ENCODE assay signal across 9 cellular contexts in genomic region chr17:38352245-38353083, GRCh38. TPM values are rescaled to one million over a fixed set of nuclear protein-coding genes. Genes with fewer than 3 reads are reported as not detected.
A peak's percentile ranks its signal among the peaks of the same experiment; 100 is the strongest.
DNase-seq lines count a peak whose midpoint lies in the region; ATAC-seq, FAIRE-seq and TF ChIP-seq lines count a peak whose summit lies in the region.
"Had no signal": no experiment of that assay in that cellular context is flagged by ENCODE, and none has a peak within 500 bp of the region (broad histone marks: within the 10 kb centered on the region; RNA-seq: fewer than 3 reads in every experiment).

No MANE protein-coding gene starts in this region.

- BruUV-seq in endothelial cell of umbilical vein (replicated peaks; lab: Mats Ljungman, UMichigan), result no TSS peak

- H3K27me3 Mint-ChIP-seq in activated B cell treated with CpG ODN at 0.5 μM for 24 hours, result no peaks in the 10 kb centered on the region

- dilution Hi-C loops in endothelial cell of umbilical vein (cut with MboI; ENCODE audit: extremely low pct_ligation_motif_present, low sequenced_read_pairs), result no loop called here

- no peak overlapping the region for H3K27ac ChIP-seq in endothelial cell of umbilical vein (ENCODE audit: insufficient read depth, low read depth, low read length)
- H3K27ac ChIP-seq in thyroid gland, result peak overlapping the region; percentile 26 to 71 (median 68)

- peaks cover 3% of the 10 kb centered on the region for H3K79me2 ChIP-seq in endothelial cell of umbilical vein (ENCODE audit: control insufficient read depth, insufficient read depth, low read length)

- H3K4me2 ChIP-seq in endothelial cell of umbilical vein (ENCODE audit: insufficient read depth, low read length), result peak overlapping the region; percentile 91

- TF ChIP-seq POLR2A in endothelial cell of umbilical vein (IDR thresholded peaks at IDR 0.05; ENCODE audit: low read depth, low read length) (no peak), thyroid gland (IDR thresholded peaks at IDR 0.05) (no peak)

- DNase-seq in NCI-H1417 (lab: John Stamatoyannopoulos, UW), result peak in 2 of 3 experiments; percentile 47 to 56
- DNase-seq in NCI-H1417 treated with DMSO at 0.1 percent for 48 hours (lab: John Stamatoyannopoulos, UW), result no peak
- DNase-seq in activated B cell treated with CpG ODN at 0.5 μM for 24 hours, result peak; percentile 37
- peak; percentile 44 for DNase-seq in endothelial cell of umbilical vein (ENCODE audit: low read depth, low spot score)
- DNase-seq in thyroid gland, result peak; percentile 39 to 42
- no peak for DNase-seq in effector CD8-positive, alpha-beta T cell (lab: John Stamatoyannopoulos, UW)

- 0 to 2% methylated on average over 12 to 15 of the region's 72 CpGs for WGBS in thyroid gland, 2 donors

- POLR2A ChIA-PET in activated B cell treated with CpG ODN at 0.5 μM for 24 hours (lab: Charles Lee), result no interaction called here
- POLR2A ChIA-PET in endothelial cell of umbilical vein (lab: Charles Lee), result interaction anchor here (0.6 kb wide), 1 partner anchor 40 kb away, joined by 3 read pairs; no protein-coding TSS in a partner anchor

- H3K9me1 ChIP-seq in endothelial cell of umbilical vein (replicated peaks; ENCODE audit: control insufficient read depth, extremely low read depth, insufficient read depth, low read length), result no peaks in the 10 kb centered on the region

- intact Hi-C loops in activated B cell treated with CpG ODN at 0.5 μM for 24 hours (cut with micrococcal nuclease) (loop anchor here (5.0 kb wide), 1 partner anchor 55 kb away; the partner anchor contains the start of gene MRPL45), endothelial cell of umbilical vein (cut with micrococcal nuclease) (loop anchor here (5.0 kb wide), 1 partner anchor 140 kb away; no protein-coding TSS in a partner anchor), thyroid gland (cut with DNase I) (no loop called here)

- peak overlapping the region; percentile 43 for H3K27ac Mint-ChIP-seq in activated B cell treated with CpG ODN at 0.5 μM for 24 hours

- ATAC-seq in HG03280 (IDR thresholded peaks at IDR 0.05; ENCODE audit: unreplicated experiment), result peak; percentile 11
- no peak for ATAC-seq in activated B cell treated with CpG ODN at 0.5 μM for 24 hours (ENCODE audit: low read depth)

- no peaks in the 10 kb centered on the region for H4K20me1 ChIP-seq in endothelial cell of umbilical vein (replicated peaks; ENCODE audit: control insufficient read depth, extremely low read depth, insufficient read depth, low read length)

- no peak for TF ChIP-seq CTCF in activated B cell treated with CpG ODN at 0.5 μM for 24 hours (IDR thresholded peaks at IDR 0.05)
- no peak for TF ChIP-seq CTCF in endothelial cell of umbilical vein (IDR thresholded peaks at IDR 0.05; ENCODE audit: extremely low read depth in 1 of 2, insufficient read depth in 1 of 2, low read depth in 1 of 2, low read length in 2 of 2)
- no peak for TF ChIP-seq CTCF in thyroid gland (IDR thresholded peaks at IDR 0.05)

- H3K4me3 Mint-ChIP-seq in activated B cell treated with CpG ODN at 0.5 μM for 24 hours, result peak overlapping the region; percentile 80

- peak overlapping the region; percentile 34 for H2AFZ ChIP-seq in endothelial cell of umbilical vein (ENCODE audit: low read depth, low read length)

- H3K9me3 ChIP-seq in endothelial cell of umbilical vein (replicated peaks; ENCODE audit: control insufficient read depth, insufficient read depth, low read length), result no peaks in the 10 kb centered on the region
- H3K9me3 ChIP-seq in mononuclear cell (ENCODE audit: low read depth, low read length), result no peaks in the 10 kb centered on the region
- no peaks in the 10 kb centered on the region for H3K9me3 ChIP-seq in thyroid gland

- H3K4me1 ChIP-seq in endothelial cell of umbilical vein (ENCODE audit: control insufficient read depth, extremely low read depth, insufficient read depth, low read length), result peaks cover 8% of the 10 kb centered on the region
- H3K4me1 ChIP-seq in mononuclear cell (ENCODE audit: insufficient read depth, low read length), result peaks cover 24% of the 10 kb centered on the region
- peaks cover 39 to 43% of the 10 kb centered on the region in 2 donors for H3K4me1 ChIP-seq in thyroid gland

- H3K36me3 Mint-ChIP-seq in activated B cell treated with CpG ODN at 0.5 μM for 24 hours (ENCODE audit: low read depth), result no peaks in the 10 kb centered on the region

- H3K4me3 ChIP-seq in endothelial cell of umbilical vein (replicated peaks in 1 of 3; ENCODE audit: insufficient read depth in 1 of 3, low read depth in 1 of 3, low read length in 3 of 3) (peak overlapping the region; percentile 66 to 69 (median 69)), mononuclear cell (ENCODE audit: low read length) (peak overlapping the region; percentile 57), thyroid gland (replicated peaks in 1 of 3) (peak overlapping the region; percentile 67 to 95 (median 75))

- H3K36me3 ChIP-seq in endothelial cell of umbilical vein (ENCODE audit: control insufficient read depth in 2 of 2, extremely low read depth in 1 of 2, insufficient read depth in 2 of 2, low read length in 2 of 2) (no peaks in the 10 kb centered on the region), thyroid gland (no peaks in the 10 kb centered on the region)

- no peaks in the 10 kb centered on the region for H3K9me3 Mint-ChIP-seq in activated B cell treated with CpG ODN at 0.5 μM for 24 hours

- FAIRE-seq in endothelial cell of umbilical vein (lab: Jason Lieb, UNC), result no peak
- FAIRE-seq: G401.6 had no signal

- CTCF ChIA-PET in activated B cell treated with CpG ODN at 0.5 μM for 24 hours (lab: Charles Lee) (interaction anchor here (0.8 to 5.5 kb wide), 3 partner anchors 19 to 62 kb away, joined by 3 to 173 read pairs (median 4); no protein-coding TSS in a partner anchor), endothelial cell of umbilical vein (lab: Charles Lee) (interaction anchor here (1.0 to 4.7 kb wide), 12 partner anchors 10 to 317 kb away, joined by 3 to 57 read pairs (median 4); no protein-coding TSS in a partner anchor)

- H3K4me1 Mint-ChIP-seq in activated B cell treated with CpG ODN at 0.5 μM for 24 hours, result peaks cover 32% of the 10 kb centered on the region

- H3K27me3 ChIP-seq in endothelial cell of umbilical vein (ENCODE audit: control insufficient read depth in 2 of 2, insufficient read depth in 2 of 2, low read length in 2 of 2) (no peaks in the 10 kb centered on the region), mononuclear cell (ENCODE audit: insufficient read depth, low read length) (no peaks in the 10 kb centered on the region), thyroid gland (no peaks in the 10 kb centered on the region)

- H3K9ac ChIP-seq in endothelial cell of umbilical vein (replicated peaks; ENCODE audit: extremely low read depth, insufficient read depth, low read length), result peak overlapping the region; percentile 59

TF ChIP-seq in endothelial cell of umbilical vein, 7 proteins besides CTCF, POLR2A, EP300 and RAD21:
- TF ChIP-seq, protein P1, sequence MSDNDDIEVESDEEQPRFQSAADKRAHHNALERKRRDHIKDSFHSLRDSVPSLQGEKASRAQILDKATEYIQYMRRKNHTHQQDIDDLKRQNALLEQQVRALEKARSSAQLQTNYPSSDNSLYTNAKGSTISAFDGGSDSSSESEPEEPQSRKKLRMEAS (IDR thresholded peaks at IDR 0.05; ENCODE audit: insufficient read depth, insufficient read length), result no peak
- no peak for TF ChIP-seq EZH2 (IDR thresholded peaks at IDR 0.05; ENCODE audit: borderline replicate concordance, low read depth, low read length, severe bottlenecking)
- TF ChIP-seq GATA2 (IDR thresholded peaks at IDR 0.05; ENCODE audit: insufficient read depth, insufficient read length, low read depth, low read length), result no peak
- no peak for TF ChIP-seq FOS (IDR thresholded peaks at IDR 0.05; ENCODE audit: borderline replicate concordance, insufficient read depth, low read length)

RNA-seq across cellular contexts. Expression of gene SOCS7, which starts 0.8 kb away (rescaled TPM):
- total RNA-seq in activated B cell treated with CpG ODN at 0.5 μM for 24 hours, result 12.8 and 14.0 TPM in 2 replicates
- total RNA-seq in endothelial cell of umbilical vein, result 10.4 and 11.7 TPM in 2 replicates
- polyA plus RNA-seq in endothelial cell of umbilical vein, result 5.9 and 6.6 TPM in 2 replicates
- polyA plus RNA-seq in endothelial cell of umbilical vein (2011; cell fraction: cytosol; rRNA removed), result 7.5 and 7.9 TPM in 2 replicates
- 11.8 and 15.3 TPM in 2 replicates for polyA plus RNA-seq in endothelial cell of umbilical vein (2011; cell fraction: nucleus; rRNA removed)
- polyA plus RNA-seq in endothelial cell of umbilical vein (2012), result 7.6 and 8.9 TPM in 2 replicates
- polyA minus RNA-seq in endothelial cell of umbilical vein, result 18.5 and 19.0 TPM in 2 replicates
- polyA minus RNA-seq in endothelial cell of umbilical vein (2011; cell fraction: cytosol; rRNA and poly(A)+ RNA removed), result 14.0 TPM
- polyA minus RNA-seq in endothelial cell of umbilical vein (2011; cell fraction: nucleus; rRNA and poly(A)+ RNA removed), result 9.8 and 12.1 TPM in 2 replicates
- total RNA-seq in mononuclear cell, result 13.6 TPM
- total RNA-seq in thyroid gland, result 10 to 100 TPM; 17.1 to 22.3 (median 20.1) TPM

RNA-seq across cellular contexts. Expression of gene GPR179, which starts 8.7 kb away (rescaled TPM):
- total RNA-seq in activated B cell treated with CpG ODN at 0.5 μM for 24 hours (0.07 TPM in 1 of 2 replicates, not detected in the other), endothelial cell of umbilical vein (not detected in 2 replicates), mononuclear cell (0.10 TPM), thyroid gland (under 1 TPM in 2 of 4 donors, not detected in 2; under 0.01 to 0.13 TPM)
- polyA plus RNA-seq in endothelial cell of umbilical vein, result not detected in 2 replicates
- not detected in 2 replicates for polyA plus RNA-seq in endothelial cell of umbilical vein (2011; cell fraction: cytosol; rRNA removed)
- 0.01 TPM in 1 of 2 replicates, not detected in the other for polyA plus RNA-seq in endothelial cell of umbilical vein (2011; cell fraction: nucleus; rRNA removed)
- polyA plus RNA-seq in endothelial cell of umbilical vein (2012), result not detected in 2 replicates
- polyA minus RNA-seq in endothelial cell of umbilical vein, result not detected in 2 replicates
- not detected for polyA minus RNA-seq in endothelial cell of umbilical vein (2011; cell fraction: cytosol; rRNA and poly(A)+ RNA removed)
- polyA minus RNA-seq in endothelial cell of umbilical vein (2011; cell fraction: nucleus; rRNA and poly(A)+ RNA removed), result not detected in 2 replicates

RNA-seq across cellular contexts. Expression of gene MRPL45, which starts 55.5 kb away (rescaled TPM):
- 33.6 and 33.9 TPM in 2 replicates for total RNA-seq in activated B cell treated with CpG ODN at 0.5 μM for 24 hours
- 41.0 and 45.5 TPM in 2 replicates for total RNA-seq in endothelial cell of umbilical vein
- 34.2 and 41.2 TPM in 2 replicates for polyA plus RNA-seq in endothelial cell of umbilical vein
- 56.7 and 57.6 TPM in 2 replicates for polyA plus RNA-seq in endothelial cell of umbilical vein (2011; cell fraction: cytosol; rRNA removed)
- polyA plus RNA-seq in endothelial cell of umbilical vein (2011; cell fraction: nucleus; rRNA removed), result 26.4 and 26.6 TPM in 2 replicates
- polyA plus RNA-seq in endothelial cell of umbilical vein (2012), result 51.9 and 56.2 TPM in 2 replicates
- polyA minus RNA-seq in endothelial cell of umbilical vein, result 42.5 and 48.5 TPM in 2 replicates
- polyA minus RNA-seq in endothelial cell of umbilical vein (2011; cell fraction: cytosol; rRNA and poly(A)+ RNA removed), result 31.9 TPM
- 6.2 and 8.9 TPM in 2 replicates for polyA minus RNA-seq in endothelial cell of umbilical vein (2011; cell fraction: nucleus; rRNA and poly(A)+ RNA removed)
- 17.2 TPM for total RNA-seq in mononuclear cell
- 10 to 100 TPM; 26.6 to 38.3 (median 30.3) TPM for total RNA-seq in thyroid gland

Comparison
In these comparisons a context has a peak if more than half of its experiments do, and no peak if none do; other contexts are left out.
1. DNase-seq: peak in NCI-H1417 (2 of 3), activated B cell treated with CpG ODN at 0.5 μM for 24 hours (single experiment), endothelial cell of umbilical vein (single experiment) and thyroid gland (2 of 2); none in NCI-H1417 treated with DMSO at 0.1 percent for 48 hours (single experiment) and effector CD8-positive, alpha-beta T cell (single experiment).
2. Peak in every context shown above with its lines, with median percentiles within 50 percentile points of each other: H3K4me3 ChIP-seq.